ENCODE assay signal across 8 cellular contexts in the genomic region with DNA sequence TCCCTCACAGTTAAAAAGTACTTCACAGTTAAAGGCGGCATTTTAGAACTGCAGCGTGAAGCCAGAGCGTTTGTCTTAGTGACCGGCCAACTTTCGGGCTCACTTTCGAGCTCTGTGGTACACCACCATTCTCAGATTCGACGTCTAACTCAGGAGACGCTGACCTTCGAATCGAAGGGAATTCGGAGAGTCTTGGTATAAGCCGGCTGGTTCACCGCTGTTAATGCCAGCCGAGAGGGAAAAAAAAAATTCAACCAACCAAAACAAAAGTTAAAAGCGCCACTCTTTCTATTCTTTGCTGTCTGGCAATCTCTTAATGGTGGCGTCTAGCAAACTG. TPM values are rescaled to one million over a fixed set of nuclear protein-coding genes. Genes with fewer than 3 reads are reported as not detected.
A peak's percentile ranks its signal among the peaks of the same experiment; 100 is the strongest.
DNase-seq lines count a peak whose midpoint lies in the region; ATAC-seq and TF ChIP-seq lines count a peak whose summit lies in the region.

No MANE protein-coding gene starts in this region.

- TF ChIP-seq CTCF in foreskin keratinocyte (conservative IDR thresholded peaks at IDR 0.05) (no peak), retinal pigment epithelial cell (conservative IDR thresholded peaks at IDR 0.05; ENCODE audit: low read depth, low read length) (no peak)

- H3K9me3 Mint-ChIP-seq in activated CD4-positive, alpha-beta T cell treated with anti-CD3 and anti-CD28 coated beads, Interleukin-2, amount 10 ng/mL, durations not matched to agents 7 days and 5 days, result no peaks in the 10 kb centered on the region

- CTCF ChIA-PET in activated CD4-positive, alpha-beta T cell treated with anti-CD3 and anti-CD28 coated beads, Interleukin-2, amount 10 ng/mL, durations not matched to agents 7 days and 5 days (lab: Charles Lee), result interaction anchor here (0.7 to 1.2 kb wide), 3 partner anchors 21 to 70 kb away, joined by 3 read pairs; partner anchors contain the start of gene SNX2

- POLR2A ChIA-PET in activated CD4-positive, alpha-beta T cell treated with anti-CD3 and anti-CD28 coated beads, Interleukin-2, amount 10 ng/mL, durations not matched to agents 7 days and 5 days (lab: Charles Lee), result no interaction called here

- no peaks in the 10 kb centered on the region for H3K27me3 ChIP-seq in SJSA1 (replicated peaks)
- H3K27me3 ChIP-seq in foreskin keratinocyte, result no peaks in the 10 kb centered on the region

- H3K27me3 Mint-ChIP-seq in activated CD4-positive, alpha-beta T cell treated with anti-CD3 and anti-CD28 coated beads, Interleukin-2, amount 10 ng/mL, durations not matched to agents 7 days and 5 days, result peaks cover 19% of the 10 kb centered on the region

- DNase-seq in activated CD4-positive, alpha-beta T cell treated with anti-CD3 and anti-CD28 coated beads, Interleukin-2, amount 10 ng/mL, durations not matched to agents 7 days and 5 days, result no peak
- no peak for DNase-seq in activated CD4-positive, alpha-beta T cell treated with anti-CD3 and anti-CD28 coated beads, Interleukin-2, amount 50 U/mL, for 4 hours
- DNase-seq in SJSA1 (ENCODE audit: low read depth in 1 of 2, low spot score in 2 of 2), result no peak
- peak; percentile 17 to 69 for DNase-seq in foreskin keratinocyte
- no peak for DNase-seq in retinal pigment epithelial cell (ENCODE audit: low read depth)
- no peak for DNase-seq in HuH-7.5 (ENCODE audit: low spot score)
- no peak for DNase-seq in kidney tubule cell (ENCODE audit: low spot score)

- H3K4me1 ChIP-seq in SJSA1 (replicated peaks) (peaks cover 23% of the 10 kb centered on the region), foreskin keratinocyte (peaks cover 8% of the 10 kb centered on the region)

- H3K4me3 Mint-ChIP-seq in activated CD4-positive, alpha-beta T cell treated with anti-CD3 and anti-CD28 coated beads, Interleukin-2, amount 10 ng/mL, durations not matched to agents 7 days and 5 days, result peak overlapping the region; percentile 78

- H3K27ac Mint-ChIP-seq in activated CD4-positive, alpha-beta T cell treated with anti-CD3 and anti-CD28 coated beads, Interleukin-2, amount 10 ng/mL, durations not matched to agents 7 days and 5 days, result peak overlapping the region; percentile 82

- peak; percentile 47 for ATAC-seq in HG02763 (IDR thresholded peaks at IDR 0.05; ENCODE audit: unreplicated experiment)
- ATAC-seq in foreskin keratinocyte, result peak; percentile 0

- peaks cover 3% of the 10 kb centered on the region; the same call in 1 of the 2 replicates for H3K9me3 ChIP-seq in SJSA1 (replicated peaks)

- H3K4me3 ChIP-seq in SJSA1, result peak overlapping the region; percentile 100
- H3K4me3 ChIP-seq in retinal pigment epithelial cell (ENCODE audit: low read length), result peak overlapping the region; percentile 61

- peak overlapping the region; percentile 95 for H3K27ac ChIP-seq in SJSA1
- peak overlapping the region; percentile 73 for H3K27ac ChIP-seq in foreskin keratinocyte

- peaks cover 28% of the 10 kb centered on the region for H3K4me1 Mint-ChIP-seq in activated CD4-positive, alpha-beta T cell treated with anti-CD3 and anti-CD28 coated beads, Interleukin-2, amount 10 ng/mL, durations not matched to agents 7 days and 5 days

- peaks cover 11% of the 10 kb centered on the region for H3K36me3 ChIP-seq in SJSA1

- H3K36me3 Mint-ChIP-seq in activated CD4-positive, alpha-beta T cell treated with anti-CD3 and anti-CD28 coated beads, Interleukin-2, amount 10 ng/mL, durations not matched to agents 7 days and 5 days (ENCODE audit: low read depth), result no peaks in the 10 kb centered on the region

RNA-seq across cellular contexts. Expression of gene SNX24, which starts 0.5 kb away (rescaled TPM):
- total RNA-seq in activated CD4-positive, alpha-beta T cell treated with anti-CD3 and anti-CD28 coated beads, Interleukin-2, amount 10 ng/mL, durations not matched to agents 7 days and 5 days, result 1 to 10 TPM; 2.2 to 6.4 TPM
- total RNA-seq in SJSA1 (2014; rRNA removed; shearing (Covaris generic)), result 33.3 and 37.6 TPM in 2 replicates
- total RNA-seq in foreskin keratinocyte, result 23.5 and 29.9 TPM in 2 replicates
- 20.2 and 24.4 TPM in 2 replicates for polyA plus RNA-seq in foreskin keratinocyte

Comparison
In these comparisons a context has a peak if more than half of its experiments do, and no peak if none do; other contexts are left out.
1. DNase-seq: peak in foreskin keratinocyte (2 of 2); none in activated CD4-positive, alpha-beta T cell treated with anti-CD3 and anti-CD28 coated beads, Interleukin-2, amount 10 ng/mL, durations not matched to agents 7 days and 5 days (single experiment), activated CD4-positive, alpha-beta T cell treated with anti-CD3 and anti-CD28 coated beads, Interleukin-2, amount 50 U/mL, for 4 hours (0 of 2), SJSA1 (0 of 2), retinal pigment epithelial cell (single experiment), HuH-7.5 (single experiment) and kidney tubule cell (single experiment).